ENCODE assay signal across 25 cellular contexts in genomic region chr5:12335938-12336337, GRCh38.
"Had no signal": no experiment of that assay in that cellular context is flagged by ENCODE, and none has a peak within 500 bp of the region (broad histone marks: within the 10 kb centered on the region; RNA-seq: fewer than 3 reads in every experiment).

No MANE protein-coding gene starts in this region.

- DNase-seq: activated CD4-positive, alpha-beta memory T cell treated with anti-CD3 and anti-CD28 coated beads, Interleukin-2, amount 10 ng/mL, durations not matched to agents 7 days and 5 days; activated CD4-positive, alpha-beta T cell treated with anti-CD3 and anti-CD28 coated beads for 36 hours; activated CD4-positive, alpha-beta T cell treated with anti-CD3 and anti-CD28 coated beads, Interleukin-2, amount 50 U/mL, for 1 hour; activated gamma-delta T cell treated with Interleukin-2 at 50 U/mL for 16 hours; activated naive CD4-positive, alpha-beta T cell treated with anti-CD3 and anti-CD28 coated beads, Interleukin-2, amount 10 ng/mL, durations not matched to agents 7 days and 5 days; activated naive CD8-positive, alpha-beta T cell treated with anti-CD3 and anti-CD28 coated beads for 36 hours; activated T-cell treated with anti-CD3 and anti-CD28 coated beads for 4 hours; activated T-cell treated with anti-CD3 and anti-CD28 coated beads, Interleukin-2, amount 50 U/mL, for 72 hours; brain microvascular endothelial cell; cerebellar nuclear complex; NCI-H1092; NCI-H1417; NCI-H1930; NCI-H2107; NCI-H2227 treated with DMSO at 0.1 percent for 48 hours; NCI-H446 treated with DMSO at 0.1 percent for 48 hours; NCI-H524 treated with DMSO at 0.1 percent for 48 hours; NCI-H748 treated with DMSO at 0.1 percent for 48 hours; Peyer's patch; Right ventricle myocardium superior; SJCRH30; SK-N-SH; T-helper 1 cell had no signal

- H3K27me3 Mint-ChIP-seq: activated CD4-positive, alpha-beta memory T cell treated with anti-CD3 and anti-CD28 coated beads, Interleukin-2, amount 10 ng/mL, durations not matched to agents 7 days and 5 days; activated CD4-positive, alpha-beta T cell treated with anti-CD3 and anti-CD28 coated beads for 36 hours; activated naive CD4-positive, alpha-beta T cell treated with anti-CD3 and anti-CD28 coated beads, Interleukin-2, amount 10 ng/mL, durations not matched to agents 7 days and 5 days; activated naive CD8-positive, alpha-beta T cell treated with anti-CD3 and anti-CD28 coated beads for 36 hours had no signal

- H3K4me3 ChIP-seq: Peyer's patch, SJCRH30 had no signal

- H3K36me3 ChIP-seq: brain microvascular endothelial cell, Peyer's patch, SJCRH30 had no signal

- H3K36me3 Mint-ChIP-seq: activated naive CD4-positive, alpha-beta T cell treated with anti-CD3 and anti-CD28 coated beads, Interleukin-2, amount 10 ng/mL, durations not matched to agents 7 days and 5 days; activated naive CD8-positive, alpha-beta T cell treated with anti-CD3 and anti-CD28 coated beads for 36 hours had no signal

- ATAC-seq: activated CD4-positive, alpha-beta T cell treated with anti-CD3 and anti-CD28 coated beads for 36 hours; activated T-cell treated with anti-CD3 and anti-CD28 coated beads, Interleukin-2, amount 50 U/mL, for 72 hours had no signal

- H3K4me1 ChIP-seq: Peyer's patch, SJCRH30 had no signal

- H3K9ac ChIP-seq: SK-N-SH had no signal

- H3K27me3 ChIP-seq: brain microvascular endothelial cell, Peyer's patch, SJCRH30 had no signal

- H3K27ac ChIP-seq: brain microvascular endothelial cell, Peyer's patch, RWPE1, SJCRH30, VCaP had no signal

- H3K4me2 ChIP-seq: SK-N-SH had no signal

- H3K4me3 Mint-ChIP-seq: activated CD4-positive, alpha-beta memory T cell treated with anti-CD3 and anti-CD28 coated beads, Interleukin-2, amount 10 ng/mL, durations not matched to agents 7 days and 5 days; activated CD4-positive, alpha-beta T cell treated with anti-CD3 and anti-CD28 coated beads for 36 hours; activated naive CD4-positive, alpha-beta T cell treated with anti-CD3 and anti-CD28 coated beads, Interleukin-2, amount 10 ng/mL, durations not matched to agents 7 days and 5 days; activated naive CD8-positive, alpha-beta T cell treated with anti-CD3 and anti-CD28 coated beads for 36 hours; activated T-cell treated with anti-CD3 and anti-CD28 coated beads, Interleukin-2, amount 50 U/mL, for 72 hours had no signal

- H3K4me1 Mint-ChIP-seq: activated CD4-positive, alpha-beta memory T cell treated with anti-CD3 and anti-CD28 coated beads, Interleukin-2, amount 10 ng/mL, durations not matched to agents 7 days and 5 days; activated CD4-positive, alpha-beta T cell treated with anti-CD3 and anti-CD28 coated beads for 36 hours; activated naive CD4-positive, alpha-beta T cell treated with anti-CD3 and anti-CD28 coated beads, Interleukin-2, amount 10 ng/mL, durations not matched to agents 7 days and 5 days; activated naive CD8-positive, alpha-beta T cell treated with anti-CD3 and anti-CD28 coated beads for 36 hours had no signal

- H3K9me3 ChIP-seq: Peyer's patch, SJCRH30, SK-N-SH had no signal
